8 cellular contexts compared by ENCODE assay signal in the genomic region with DNA sequence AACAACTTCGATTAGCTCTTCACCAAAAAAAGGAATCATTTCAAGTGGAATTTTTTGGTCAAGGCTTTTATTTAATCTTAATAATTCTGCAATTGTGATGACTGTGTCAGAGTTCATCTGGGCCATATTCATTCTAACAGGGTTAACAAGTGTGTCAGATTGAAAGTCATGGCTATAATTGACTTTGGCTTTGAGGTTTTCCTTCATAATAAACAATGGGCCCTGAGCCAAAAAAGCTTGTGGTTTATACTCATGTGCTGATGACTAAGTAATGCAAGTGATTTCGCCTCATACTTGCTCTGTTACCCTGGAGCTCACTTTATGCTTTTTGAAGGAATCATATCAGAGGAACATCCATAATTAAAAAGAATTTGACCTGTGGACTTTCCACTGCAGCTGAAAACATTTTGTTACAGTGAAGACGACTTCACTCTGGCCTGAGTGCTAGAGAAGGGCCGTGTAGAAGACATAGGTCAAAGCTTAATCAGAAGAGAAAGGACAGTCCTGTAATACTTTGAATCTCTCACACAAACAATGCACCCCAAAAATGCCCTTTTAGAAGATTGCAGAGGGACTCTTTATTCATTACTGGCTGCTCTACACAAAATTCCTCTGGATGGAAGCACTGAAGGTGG.
DNase-seq lines count a peak whose midpoint lies in the region; ATAC-seq, FAIRE-seq and TF ChIP-seq lines count a peak whose summit lies in the region.

No MANE protein-coding gene starts in this region.

- ATAC-seq in GM18520 (IDR thresholded peaks at IDR 0.05; ENCODE audit: unreplicated experiment) (peak; percentile 88), HG03039 (IDR thresholded peaks at IDR 0.05; ENCODE audit: unreplicated experiment) (peak; percentile 87)

- intact Hi-C loops in spleen (cut with DNase I; ENCODE audit: low total_unique reads): no loop called here

- peaks cover 0 to 30% (median 12%) of the 10 kb centered on the region in 6 donors for H3K4me1 ChIP-seq in spleen

- POLR2A ChIA-PET in AG04450 (lab: Yijun Ruan, JAX): interaction anchor here (0.7 to 2.9 kb wide), 3 partner anchors 15 to 38 kb away, joined by 3 to 13 read pairs (median 3); no protein-coding TSS in a partner anchor

- H3K36me3 ChIP-seq in bronchial epithelial cell (ENCODE audit: control insufficient read depth, insufficient read depth, low read length): peaks cover 2% of the 10 kb centered on the region
- peaks cover 0 to 48% (median 9%) of the 10 kb centered on the region in 6 donors for H3K36me3 ChIP-seq in spleen

- no peaks in the 10 kb centered on the region for H3K27me3 ChIP-seq in AG04450 (ENCODE audit: control insufficient read depth, insufficient read depth, low read length)
- no peaks in the 10 kb centered on the region for H3K27me3 ChIP-seq in bronchial epithelial cell (ENCODE audit: control insufficient read depth, insufficient read depth, low read length)
- no peaks in the 10 kb centered on the region for H3K27me3 ChIP-seq in spleen (replicated peaks in 1 of 7)

- DNase-seq in AG04450 (ENCODE audit: low read depth, low spot score): peak; percentile 76
- peak; percentile 81 to 88 for DNase-seq in NCI-H446 (lab: John Stamatoyannopoulos, UW)
- peak; percentile 91 for DNase-seq in bronchial epithelial cell (ENCODE audit: low read depth)
- peak; percentile 45 for DNase-seq in pons (ENCODE audit: low spot score)
- no peak for DNase-seq in medulla oblongata (ENCODE audit: extremely low spot score)
- no peak for DNase-seq in spleen

- WGBS in spleen, 5 donors: 45 to 60% (median 48%) methylated on average over 4 of the region's 4 CpGs

- H3K4me3 ChIP-seq in AG04450 (ENCODE audit: low read depth, low read length): no peak overlapping the region
- no peak overlapping the region for H3K4me3 ChIP-seq in bronchial epithelial cell (ENCODE audit: low read depth, low read length)
- H3K4me3 ChIP-seq in spleen: no peak overlapping the region

- CTCF ChIA-PET in AG04450 (lab: Charles Lee): interaction anchor here (1.3 to 2.6 kb wide), 3 partner anchors 15 to 455 kb away, joined by 6 to 14 read pairs (median 8); no protein-coding TSS in a partner anchor

- H3K9me3 ChIP-seq in AG04450 (ENCODE audit: control insufficient read depth, insufficient read depth, low read length) (no peaks in the 10 kb centered on the region), spleen (no peaks in the 10 kb centered on the region)

- H3K27ac ChIP-seq in AG04450 (ENCODE audit: low read depth, low read length) (no peak overlapping the region), spleen (peak overlapping the region in 1 of 8 donors; percentile 24)

- no peak for TF ChIP-seq CTCF in AG04450 (IDR thresholded peaks at IDR 0.05; ENCODE audit: low read depth, low read length)
- TF ChIP-seq CTCF in bronchial epithelial cell (IDR thresholded peaks at IDR 0.05; ENCODE audit: insufficient read depth, low read length, severe bottlenecking): no peak
- TF ChIP-seq CTCF in spleen (IDR thresholded peaks at IDR 0.05 in 8 of 11, conservative IDR thresholded peaks at IDR 0.05 in 3 of 11): no peak

- no peak for FAIRE-seq in bronchial epithelial cell (lab: Jason Lieb, UNC)

- no peak for TF ChIP-seq POLR2A in spleen (IDR thresholded peaks at IDR 0.05)

Comparison
In these comparisons a context has a peak if more than half of its experiments do, and no peak if none do; other contexts are left out.
1. DNase-seq: peak in AG04450 (single experiment), NCI-H446 (2 of 2), bronchial epithelial cell (single experiment) and pons (single experiment); none in medulla oblongata (single experiment) and spleen (single experiment).